2 cellular contexts compared by ENCODE assay signal in the genomic region with DNA sequence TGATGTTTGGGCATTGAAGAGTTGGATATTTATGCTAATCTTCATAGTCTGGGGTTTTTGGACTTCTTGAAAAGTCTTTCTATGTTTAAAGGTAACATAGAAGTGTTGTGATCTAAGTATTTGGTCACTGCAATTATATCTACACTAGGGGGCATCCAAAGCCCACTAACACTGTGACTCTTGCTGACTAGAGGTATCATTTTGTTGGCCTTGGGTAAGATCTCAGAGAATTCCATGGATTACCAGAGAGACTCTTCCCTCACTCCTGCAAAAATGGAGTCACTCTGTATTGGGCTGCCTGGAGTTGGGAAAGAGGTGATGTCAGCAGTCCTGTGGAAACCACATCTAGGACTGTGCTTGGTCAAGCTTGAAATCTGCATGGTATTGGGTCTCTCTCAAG.
TF ChIP-seq lines count a peak whose summit lies in the region.

No MANE protein-coding gene starts in this region.

TF ChIP-seq in HepG2, 621 proteins besides CTCF, POLR2A, EP300 and RAD21:
- TF ChIP-seq, protein P1, sequence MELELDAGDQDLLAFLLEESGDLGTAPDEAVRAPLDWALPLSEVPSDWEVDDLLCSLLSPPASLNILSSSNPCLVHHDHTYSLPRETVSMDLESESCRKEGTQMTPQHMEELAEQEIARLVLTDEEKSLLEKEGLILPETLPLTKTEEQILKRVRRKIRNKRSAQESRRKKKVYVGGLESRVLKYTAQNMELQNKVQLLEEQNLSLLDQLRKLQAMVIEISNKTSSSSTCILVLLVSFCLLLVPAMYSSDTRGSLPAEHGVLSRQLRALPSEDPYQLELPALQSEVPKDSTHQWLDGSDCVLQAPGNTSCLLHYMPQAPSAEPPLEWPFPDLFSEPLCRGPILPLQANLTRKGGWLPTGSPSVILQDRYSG (CRISPR knock-in tag; IDR thresholded peaks at IDR 0.05): no peak
- no peak for TF ChIP-seq ZNF883 (CRISPR knock-in tag; IDR thresholded peaks at IDR 0.05; ENCODE audit: not compliant biosample characterization)
- TF ChIP-seq XBP1 (CRISPR knock-in tag; IDR thresholded peaks at IDR 0.05): no peak
- no peak for TF ChIP-seq ZNF567 (CRISPR knock-in tag; IDR thresholded peaks at IDR 0.05; ENCODE audit: borderline replicate concordance)
- TF ChIP-seq ZBTB42 (CRISPR knock-in tag; IDR thresholded peaks at IDR 0.05): no peak
- TF ChIP-seq YEATS2 (CRISPR knock-in tag; IDR thresholded peaks at IDR 0.05; ENCODE audit: borderline replicate concordance): no peak
- TF ChIP-seq NFKBIZ (CRISPR knock-in tag; IDR thresholded peaks at IDR 0.05): no peak
- TF ChIP-seq, protein P2, sequence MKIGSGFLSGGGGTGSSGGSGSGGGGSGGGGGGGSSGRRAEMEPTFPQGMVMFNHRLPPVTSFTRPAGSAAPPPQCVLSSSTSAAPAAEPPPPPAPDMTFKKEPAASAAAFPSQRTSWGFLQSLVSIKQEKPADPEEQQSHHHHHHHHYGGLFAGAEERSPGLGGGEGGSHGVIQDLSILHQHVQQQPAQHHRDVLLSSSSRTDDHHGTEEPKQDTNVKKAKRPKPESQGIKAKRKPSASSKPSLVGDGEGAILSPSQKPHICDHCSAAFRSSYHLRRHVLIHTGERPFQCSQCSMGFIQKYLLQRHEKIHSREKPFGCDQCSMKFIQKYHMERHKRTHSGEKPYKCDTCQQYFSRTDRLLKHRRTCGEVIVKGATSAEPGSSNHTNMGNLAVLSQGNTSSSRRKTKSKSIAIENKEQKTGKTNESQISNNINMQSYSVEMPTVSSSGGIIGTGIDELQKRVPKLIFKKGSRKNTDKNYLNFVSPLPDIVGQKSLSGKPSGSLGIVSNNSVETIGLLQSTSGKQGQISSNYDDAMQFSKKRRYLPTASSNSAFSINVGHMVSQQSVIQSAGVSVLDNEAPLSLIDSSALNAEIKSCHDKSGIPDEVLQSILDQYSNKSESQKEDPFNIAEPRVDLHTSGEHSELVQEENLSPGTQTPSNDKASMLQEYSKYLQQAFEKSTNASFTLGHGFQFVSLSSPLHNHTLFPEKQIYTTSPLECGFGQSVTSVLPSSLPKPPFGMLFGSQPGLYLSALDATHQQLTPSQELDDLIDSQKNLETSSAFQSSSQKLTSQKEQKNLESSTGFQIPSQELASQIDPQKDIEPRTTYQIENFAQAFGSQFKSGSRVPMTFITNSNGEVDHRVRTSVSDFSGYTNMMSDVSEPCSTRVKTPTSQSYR (CRISPR knock-in tag; IDR thresholded peaks at IDR 0.05; ENCODE audit: borderline replicate concordance): no peak
- TF ChIP-seq, protein P3, sequence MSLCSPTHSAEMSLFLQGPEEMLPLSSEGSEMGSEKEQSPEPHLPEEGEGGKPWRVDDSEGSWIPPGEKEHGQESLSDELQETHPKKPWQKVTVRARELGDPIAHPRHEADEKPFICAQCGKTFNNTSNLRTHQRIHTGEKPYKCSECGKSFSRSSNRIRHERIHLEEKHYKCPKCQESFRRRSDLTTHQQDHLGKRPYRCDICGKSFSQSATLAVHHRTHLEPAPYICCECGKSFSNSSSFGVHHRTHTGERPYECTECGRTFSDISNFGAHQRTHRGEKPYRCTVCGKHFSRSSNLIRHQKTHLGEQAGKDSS (CRISPR knock-in tag; IDR thresholded peaks at IDR 0.05; ENCODE audit: borderline replicate concordance, low read depth): no peak
- TF ChIP-seq ZNF879 (CRISPR knock-in tag; IDR thresholded peaks at IDR 0.05): no peak
- no peak for TF ChIP-seq NR2F1 (CRISPR knock-in tag; IDR thresholded peaks at IDR 0.05)
- no peak for TF ChIP-seq ZFP41 (CRISPR knock-in tag; IDR thresholded peaks at IDR 0.05; ENCODE audit: borderline replicate concordance)
- no peak for TF ChIP-seq SNAI1 (CRISPR knock-in tag; IDR thresholded peaks at IDR 0.05; ENCODE audit: borderline replicate concordance)
- TF ChIP-seq NFATC3 (CRISPR knock-in tag; IDR thresholded peaks at IDR 0.05): no peak
- TF ChIP-seq, protein P4, sequence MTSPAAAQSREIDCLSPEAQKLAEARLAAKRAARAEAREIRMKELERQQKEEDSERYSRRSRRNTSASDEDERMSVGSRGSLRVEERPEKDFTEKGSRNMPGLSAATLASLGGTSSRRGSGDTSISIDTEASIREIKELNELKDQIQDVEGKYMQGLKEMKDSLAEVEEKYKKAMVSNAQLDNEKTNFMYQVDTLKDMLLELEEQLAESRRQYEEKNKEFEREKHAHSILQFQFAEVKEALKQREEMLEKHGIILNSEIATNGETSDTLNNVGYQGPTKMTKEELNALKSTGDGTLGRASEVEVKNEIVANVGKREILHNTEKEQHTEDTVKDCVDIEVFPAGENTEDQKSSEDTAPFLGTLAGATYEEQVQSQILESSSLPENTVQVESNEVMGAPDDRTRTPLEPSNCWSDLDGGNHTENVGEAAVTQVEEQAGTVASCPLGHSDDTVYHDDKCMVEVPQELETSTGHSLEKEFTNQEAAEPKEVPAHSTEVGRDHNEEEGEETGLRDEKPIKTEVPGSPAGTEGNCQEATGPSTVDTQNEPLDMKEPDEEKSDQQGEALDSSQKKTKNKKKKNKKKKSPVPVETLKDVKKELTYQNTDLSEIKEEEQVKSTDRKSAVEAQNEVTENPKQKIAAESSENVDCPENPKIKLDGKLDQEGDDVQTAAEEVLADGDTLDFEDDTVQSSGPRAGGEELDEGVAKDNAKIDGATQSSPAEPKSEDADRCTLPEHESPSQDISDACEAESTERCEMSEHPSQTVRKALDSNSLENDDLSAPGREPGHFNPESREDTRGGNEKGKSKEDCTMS (CRISPR knock-in tag; conservative IDR thresholded peaks at IDR 0.05): no peak
TF ChIP-seq in HepG2: peak in this region for 0.

TF ChIP-seq in H1, 55 proteins besides CTCF, POLR2A, EP300 and RAD21:
- TF ChIP-seq JUND (IDR thresholded peaks at IDR 0.05; ENCODE audit: low read length) (no peak), TEAD4 (IDR thresholded peaks at IDR 0.05; ENCODE audit: low read depth, low read length) (no peak)
